1 cellular context compared by ENCODE assay signal in the genomic region with DNA sequence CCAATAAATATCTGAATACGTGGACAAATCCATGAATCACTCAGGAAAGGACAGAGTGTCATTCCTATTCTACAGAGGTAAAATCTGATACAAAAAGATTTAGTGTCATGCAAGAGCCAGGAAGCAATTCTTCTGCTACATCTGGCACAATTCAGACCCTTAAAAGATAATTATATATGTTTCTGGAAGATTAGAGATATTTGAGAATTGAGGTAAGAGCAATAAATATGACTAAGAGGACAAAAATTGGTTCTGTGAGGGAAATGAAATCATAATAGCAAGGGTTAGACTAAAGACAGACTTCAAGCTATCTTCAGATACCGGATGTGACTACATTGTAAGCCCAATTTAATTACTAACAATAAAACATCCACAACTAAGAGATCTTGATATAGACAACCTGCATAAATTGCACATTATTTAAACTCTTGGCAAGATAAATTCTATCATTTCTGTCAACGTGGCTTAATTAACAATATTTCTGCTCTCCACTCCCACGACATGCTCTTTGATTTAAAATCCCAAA.
TF ChIP-seq lines count a peak whose summit lies in the region.

No MANE protein-coding gene starts in this region.

TF ChIP-seq in H1, 55 proteins besides CTCF, POLR2A, EP300 and RAD21 (continued from another document):
- TF ChIP-seq, protein P1, sequence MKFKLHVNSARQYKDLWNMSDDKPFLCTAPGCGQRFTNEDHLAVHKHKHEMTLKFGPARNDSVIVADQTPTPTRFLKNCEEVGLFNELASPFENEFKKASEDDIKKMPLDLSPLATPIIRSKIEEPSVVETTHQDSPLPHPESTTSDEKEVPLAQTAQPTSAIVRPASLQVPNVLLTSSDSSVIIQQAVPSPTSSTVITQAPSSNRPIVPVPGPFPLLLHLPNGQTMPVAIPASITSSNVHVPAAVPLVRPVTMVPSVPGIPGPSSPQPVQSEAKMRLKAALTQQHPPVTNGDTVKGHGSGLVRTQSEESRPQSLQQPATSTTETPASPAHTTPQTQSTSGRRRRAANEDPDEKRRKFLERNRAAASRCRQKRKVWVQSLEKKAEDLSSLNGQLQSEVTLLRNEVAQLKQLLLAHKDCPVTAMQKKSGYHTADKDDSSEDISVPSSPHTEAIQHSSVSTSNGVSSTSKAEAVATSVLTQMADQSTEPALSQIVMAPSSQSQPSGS (IDR thresholded peaks at IDR 0.05; ENCODE audit: low read length) = no peak
- TF ChIP-seq GTF2F1 (IDR thresholded peaks at IDR 0.05; ENCODE audit: borderline replicate concordance, low read depth, low read length) = no peak
- no peak for TF ChIP-seq SUZ12 (IDR thresholded peaks at IDR 0.05; ENCODE audit: low read length)
- TF ChIP-seq CBX5 (IDR thresholded peaks at IDR 0.05; ENCODE audit: low read depth, low read length) = no peak
- TF ChIP-seq JUN (IDR thresholded peaks at IDR 0.05; ENCODE audit: low read depth, low read length) = no peak
- TF ChIP-seq SP2 (IDR thresholded peaks at IDR 0.05; ENCODE audit: low read length) = no peak
- TF ChIP-seq, protein P2, sequence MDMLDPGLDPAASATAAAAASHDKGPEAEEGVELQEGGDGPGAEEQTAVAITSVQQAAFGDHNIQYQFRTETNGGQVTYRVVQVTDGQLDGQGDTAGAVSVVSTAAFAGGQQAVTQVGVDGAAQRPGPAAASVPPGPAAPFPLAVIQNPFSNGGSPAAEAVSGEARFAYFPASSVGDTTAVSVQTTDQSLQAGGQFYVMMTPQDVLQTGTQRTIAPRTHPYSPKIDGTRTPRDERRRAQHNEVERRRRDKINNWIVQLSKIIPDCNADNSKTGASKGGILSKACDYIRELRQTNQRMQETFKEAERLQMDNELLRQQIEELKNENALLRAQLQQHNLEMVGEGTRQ (IDR thresholded peaks at IDR 0.05; ENCODE audit: low read length) = no peak
- TF ChIP-seq SP1 (IDR thresholded peaks at IDR 0.05; ENCODE audit: low read depth, low read length) = no peak
- TF ChIP-seq SIN3A (conservative IDR thresholded peaks at IDR 0.05 in 1 of 2, IDR thresholded peaks at IDR 0.05 in 1 of 2; ENCODE audit: low read depth in 1 of 2, low read length in 2 of 2) = no peak
- no peak for TF ChIP-seq TAF7 (optimal IDR thresholded peaks at IDR 0.05; ENCODE audit: borderline replicate concordance, low read depth, low read length)
- TF ChIP-seq, protein P3, sequence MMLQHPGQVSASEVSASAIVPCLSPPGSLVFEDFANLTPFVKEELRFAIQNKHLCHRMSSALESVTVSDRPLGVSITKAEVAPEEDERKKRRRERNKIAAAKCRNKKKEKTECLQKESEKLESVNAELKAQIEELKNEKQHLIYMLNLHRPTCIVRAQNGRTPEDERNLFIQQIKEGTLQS (IDR thresholded peaks at IDR 0.05; ENCODE audit: insufficient read depth, low read depth, low read length) = no peak
- TF ChIP-seq SRF (IDR thresholded peaks at IDR 0.05; ENCODE audit: low read depth, low read length) = no peak
- no peak for TF ChIP-seq POLR2AphosphoS5 (IDR thresholded peaks at IDR 0.05; ENCODE audit: low read depth, low read length)
- TF ChIP-seq CEBPB (IDR thresholded peaks at IDR 0.05; ENCODE audit: low read depth, low read length) = no peak
- no peak for TF ChIP-seq ZNF274 (IDR thresholded peaks at IDR 0.05; ENCODE audit: borderline replicate concordance, extremely low read depth, low read length)
- no peak for TF ChIP-seq RFX5 (IDR thresholded peaks at IDR 0.05; ENCODE audit: borderline replicate concordance, low read depth, low read length)
- no peak for TF ChIP-seq CREB1 (IDR thresholded peaks at IDR 0.05)
- TF ChIP-seq, protein P4, sequence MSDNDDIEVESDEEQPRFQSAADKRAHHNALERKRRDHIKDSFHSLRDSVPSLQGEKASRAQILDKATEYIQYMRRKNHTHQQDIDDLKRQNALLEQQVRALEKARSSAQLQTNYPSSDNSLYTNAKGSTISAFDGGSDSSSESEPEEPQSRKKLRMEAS (IDR thresholded peaks at IDR 0.05) = no peak
- no peak for TF ChIP-seq TEAD4 (IDR thresholded peaks at IDR 0.05; ENCODE audit: low read depth, low read length)
